Comparison of ENCODE assay signal across 8 cellular contexts in genomic region chr14:23237772-23238594, GRCh38. TPM values are rescaled to one million over a fixed set of nuclear protein-coding genes. Genes with fewer than 3 reads are reported as not detected.
DNase-seq lines count a peak whose midpoint lies in the region; ATAC-seq and TF ChIP-seq lines count a peak whose summit lies in the region.

Gene RNF212B, plus strand, starts transcription at chr14:23237936. Its CDS starts 2,410 bp downstream, at chr14:23240346.

- H3K4me1 Mint-ChIP-seq in nephron progenitor cell, result peaks cover 10% of the 10 kb centered on the region
- H3K4me1 Mint-ChIP-seq in stimulated activated naive B cell treated with anti-CD40 and anti-IgM and Interleukin-4, amounts not matched to agents 10 μg/mL and 1 μg/mL and 100 μg/mL, for 72 hours, result peaks cover 10 to 19% of the 10 kb centered on the region in 2 donors

- H3K27me3 Mint-ChIP-seq in nephron progenitor cell (ENCODE audit: low read depth, poor library complexity), result peaks cover 10% of the 10 kb centered on the region
- H3K27me3 Mint-ChIP-seq in stimulated activated naive B cell treated with anti-CD40 and anti-IgM and Interleukin-4, amounts not matched to agents 10 μg/mL and 1 μg/mL and 100 μg/mL, for 72 hours, result peaks cover 25 to 34% of the 10 kb centered on the region in 2 donors

- H3K4me3 ChIP-seq in LNCaP clone FGC (ENCODE audit: low read depth, low read length), result peak within 1 kb of the TSS; percentile 31

- peak within 1 kb of the TSS; percentile 72 for H3K4me3 Mint-ChIP-seq in nephron progenitor cell
- peak within 1 kb of the TSS; percentile 75 for H3K4me3 Mint-ChIP-seq in stimulated activated naive B cell treated with anti-CD40 and anti-IgM and Interleukin-4, amounts not matched to agents 10 μg/mL and 1 μg/mL and 100 μg/mL, for 72 hours

- H3K36me3 Mint-ChIP-seq in nephron progenitor cell (ENCODE audit: low read depth), result no peaks in the 10 kb centered on the region
- H3K36me3 Mint-ChIP-seq in stimulated activated naive B cell treated with anti-CD40 and anti-IgM and Interleukin-4, amounts not matched to agents 10 μg/mL and 1 μg/mL and 100 μg/mL, for 72 hours, result peaks cover 0 to 3% of the 10 kb centered on the region in 2 donors

- H3K27ac Mint-ChIP-seq in nephron progenitor cell, result peak within 1 kb of the TSS; percentile 42
- no peak within 1 kb of the TSS for H3K27ac Mint-ChIP-seq in stimulated activated naive B cell treated with anti-CD40 and anti-IgM and Interleukin-4, amounts not matched to agents 10 μg/mL and 1 μg/mL and 100 μg/mL, for 72 hours

- H3K27me3 ChIP-seq in foreskin keratinocyte, result no peaks in the 10 kb centered on the region

- peak; percentile 68 for DNase-seq in LNCaP clone FGC (ENCODE audit: low read depth)
- DNase-seq in SIG-M5 treated with dmso at 0.1 percent for 504 hours (lab: John Stamatoyannopoulos, UW; ENCODE audit: unreplicated experiment), result peak; percentile 89
- DNase-seq in activated gamma-delta T cell (lab: John Stamatoyannopoulos, UW), result peak; percentile 24
- peak; percentile 37 to 61 for DNase-seq in foreskin keratinocyte
- peak; percentile 96 for DNase-seq in nephron progenitor cell
- DNase-seq in stimulated activated naive B cell treated with anti-CD40 and anti-IgM and Interleukin-4, amounts not matched to agents 10 μg/mL and 1 μg/mL and 100 μg/mL, for 72 hours, result peak; percentile 63

- TF ChIP-seq CTCF in LNCaP clone FGC (IDR thresholded peaks at IDR 0.05; ENCODE audit: control insufficient read depth, extremely low read depth, insufficient read depth) (no peak), foreskin keratinocyte (conservative IDR thresholded peaks at IDR 0.05) (peak; percentile 40), nephron progenitor cell (IDR thresholded peaks at IDR 0.05) (no peak)

- no peak within 1 kb of the TSS for H3K27ac ChIP-seq in foreskin keratinocyte

- ATAC-seq in GM18861 (IDR thresholded peaks at IDR 0.05; ENCODE audit: unreplicated experiment) (peak; percentile 58), foreskin keratinocyte (peak; percentile 98), GM18520 (IDR thresholded peaks at IDR 0.05; ENCODE audit: unreplicated experiment) (no peak)
- ATAC-seq in stimulated activated naive B cell treated with anti-CD40 and anti-IgM and Interleukin-4, amounts not matched to agents 10 μg/mL and 1 μg/mL and 100 μg/mL, for 72 hours (replicated peaks), result peak; percentile 81 to 88

- peaks cover 5% of the 10 kb centered on the region for H3K9me3 Mint-ChIP-seq in nephron progenitor cell
- H3K9me3 Mint-ChIP-seq in stimulated activated naive B cell treated with anti-CD40 and anti-IgM and Interleukin-4, amounts not matched to agents 10 μg/mL and 1 μg/mL and 100 μg/mL, for 72 hours, result no peaks in the 10 kb centered on the region

- H3K4me1 ChIP-seq in foreskin keratinocyte, result no peaks in the 10 kb centered on the region

RNA-seq across cellular contexts. Expression of gene RNF212B, which starts in this region (rescaled TPM):
- total RNA-seq in foreskin keratinocyte, result not detected in 2 replicates
- polyA plus RNA-seq in foreskin keratinocyte, result 0.04 and 0.17 TPM in 2 replicates

Comparison
In these comparisons a context has a peak if more than half of its experiments do, and no peak if none do; other contexts are left out.
1. Peak in DNase-seq and ATAC-seq in foreskin keratinocyte; RNA of the gene not detected or under 1 TPM.
2. DNase-seq: peak in every context shown above with its lines; median percentile 96 in nephron progenitor cell; 89 in SIG-M5 treated with dmso at 0.1 percent for 504 hours; 68 in LNCaP clone FGC; 63 in stimulated activated naive B cell treated with anti-CD40 and anti-IgM and Interleukin-4, amounts not matched to agents 10 μg/mL and 1 μg/mL and 100 μg/mL, for 72 hours; 49 in foreskin keratinocyte; 24 in activated gamma-delta T cell.